19 cellular contexts compared by ENCODE assay signal in the genomic region with DNA sequence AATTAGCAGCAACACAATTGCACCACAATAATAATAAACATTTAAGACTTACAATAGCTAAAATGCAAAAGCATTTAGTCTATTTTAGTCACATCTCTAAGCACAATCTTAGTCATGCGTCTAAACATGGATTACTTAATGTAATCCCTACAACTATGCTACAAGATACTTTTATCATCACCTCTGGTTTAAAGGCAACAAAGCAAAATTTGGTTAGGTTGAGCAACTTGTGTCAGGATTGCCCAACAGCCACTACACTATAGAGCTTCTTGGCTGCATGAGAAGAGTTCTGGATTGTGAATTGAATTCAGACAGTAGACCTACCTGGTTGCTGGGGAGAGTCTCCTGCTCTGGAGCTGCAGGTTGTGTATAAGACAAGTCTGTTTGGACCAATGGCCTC.
"Had no signal": no experiment of that assay in that cellular context is flagged by ENCODE, and none has a peak within 500 bp of the region (broad histone marks: within the 10 kb centered on the region; RNA-seq: fewer than 3 reads in every experiment).

No MANE protein-coding gene starts in this region.

- H3K36me3 ChIP-seq: colonic mucosa, lower lobe of right lung, thoracic aorta had no signal

- H3K79me2 ChIP-seq: parathyroid adenoma had no signal

- H3K4me1 ChIP-seq: colonic mucosa, lower lobe of right lung, parathyroid adenoma had no signal

- H3K9ac ChIP-seq: parathyroid adenoma had no signal

- H3K27me3 ChIP-seq: colonic mucosa had no signal

- H3K9me3 ChIP-seq: colonic mucosa, lower lobe of right lung, thoracic aorta had no signal

- H3K27ac ChIP-seq: colonic mucosa, lower lobe of right lung, parathyroid adenoma, skin epidermis, thoracic aorta had no signal

- H3K4me3 ChIP-seq: colonic mucosa, lower lobe of right lung, skin epidermis, thoracic aorta had no signal

- ATAC-seq: activated CD8-positive, alpha-beta memory T cell treated with anti-CD3 and anti-CD28 coated beads, Interleukin-2, amount 10 ng/mL, durations not matched to agents 7 days and 5 days; activated naive CD4-positive, alpha-beta T cell treated with anti-CD3 and anti-CD28 coated beads, Interleukin-2, amount 50 U/mL, for 72 hours; left cardiac atrium; lower lobe of right lung; stimulated activated naive CD8-positive, alpha-beta T cell treated with anti-CD3 and anti-CD28 coated beads, Interleukin-15, amount 100 ng/mL, for 72 hours had no signal

- DNase-seq: activated CD4-positive, alpha-beta T cell treated with anti-CD3 and anti-CD28 coated beads, Interleukin-2, amount 50 U/mL, for 48 hours; activated CD4-positive, CD25-positive, alpha-beta regulatory T cell treated with anti-CD3 and anti-CD28 coated beads, Interleukin-2, amount 50 U/mL, for 72 hours; activated CD8-positive, alpha-beta memory T cell treated with anti-CD3 and anti-CD28 coated beads, Interleukin-2, amount 10 ng/mL, durations not matched to agents 7 days and 5 days; activated effector memory CD4-positive, alpha-beta T cell treated with anti-CD3 and anti-CD28 coated beads, Interleukin-2, amount 50 U/mL, for 16 hours; activated T-cell treated with anti-CD3 and anti-CD28 coated beads, Interleukin-2, amount 50 U/mL, for 24 hours; colonic mucosa; effector CD8-positive, alpha-beta T cell; glutamatergic neuron; immature natural killer cell; left cardiac atrium; lower lobe of right lung; naive B cell; retina; stimulated activated CD4-positive, alpha-beta T cell treated with anti-CD3 and anti-CD28 coated beads, Interleukin-4, amount 100 ng/mL, for 4 hours; stimulated activated naive CD8-positive, alpha-beta T cell treated with anti-CD3 and anti-CD28 coated beads, Interleukin-15, amount 100 ng/mL, for 72 hours had no signal

- H2AFZ ChIP-seq: parathyroid adenoma had no signal
